In genomic region chr17:59778996-59779395, GRCh38 we compare ENCODE assay signal across 14 cellular contexts.
DNase-seq lines count a peak whose midpoint lies in the region; ATAC-seq and TF ChIP-seq lines count a peak whose summit lies in the region.
"Had no signal": no experiment of that assay in that cellular context is flagged by ENCODE, and none has a peak within 500 bp of the region (broad histone marks: within the 10 kb centered on the region; RNA-seq: fewer than 3 reads in every experiment).

No MANE protein-coding gene starts in this region.

- no peak for TF ChIP-seq EP300 in stomach (IDR thresholded peaks at IDR 0.05)

- peaks cover 30 to 50% of the 10 kb centered on the region in 2 donors for H3K36me3 Mint-ChIP-seq in activated naive CD4-positive, alpha-beta T cell treated with anti-CD3 and anti-CD28 coated beads, Interleukin-2, amount 50 U/mL, for 72 hours
- H3K36me3 Mint-ChIP-seq in WTC11 (peaks cover 19% of the 10 kb centered on the region), memory B cell (peaks cover 26% of the 10 kb centered on the region)

- intact Hi-C loops in stomach (cut with DNase I; ENCODE audit: low total_unique reads): no loop called here

- H3K27ac Mint-ChIP-seq in activated naive CD4-positive, alpha-beta T cell treated with anti-CD3 and anti-CD28 coated beads, Interleukin-2, amount 50 U/mL, for 72 hours: peak overlapping the region; percentile 92 to 97
- H3K27ac Mint-ChIP-seq in WTC11 (peak overlapping the region; percentile 53), memory B cell (peak overlapping the region; percentile 73)

- CTCF ChIA-PET in WTC11 (lab: Charles Lee): interaction anchor here (0.6 to 1.5 kb wide), 2 partner anchors 25 to 28 kb away, joined by 3 read pairs; no protein-coding TSS in a partner anchor

- no peak overlapping the region for H3K4me3 Mint-ChIP-seq in WTC11
- H3K4me3 Mint-ChIP-seq in memory B cell: no peak overlapping the region
- H3K4me3 Mint-ChIP-seq: central memory CD8-positive, alpha-beta T cell had no signal

- H3K27ac ChIP-seq in stomach: peak overlapping the region in 3 of 5 donors; percentile 2 to 39 (median 16)
- H3K27ac ChIP-seq: gastrocnemius medialis, prostate gland, testis had no signal

- no peak overlapping the region for H3K4me3 ChIP-seq in stomach
- H3K4me3 ChIP-seq in BE2C (ENCODE audit: low read depth, low read length): no peak overlapping the region
- H3K4me3 ChIP-seq: gastrocnemius medialis, prostate gland, testis had no signal

- peak; percentile 16 to 39 for ATAC-seq in activated naive CD4-positive, alpha-beta T cell treated with anti-CD3 and anti-CD28 coated beads, Interleukin-2, amount 50 U/mL, for 72 hours
- ATAC-seq in WTC11 (no peak), memory B cell (ENCODE audit: low read depth) (no peak)
- ATAC-seq: gastrocnemius medialis, SK-N-SH treated with all-trans-retinoic acid at 6 μM for 48 hours had no signal

- TF ChIP-seq CTCF in WTC11 (IDR thresholded peaks at IDR 0.05) (no peak), stomach (IDR thresholded peaks at IDR 0.05) (no peak), BE2C (IDR thresholded peaks at IDR 0.05; ENCODE audit: low read depth, low read length) (no peak)

- peaks cover 5% of the 10 kb centered on the region in 2 donors for H3K9me3 Mint-ChIP-seq in activated naive CD4-positive, alpha-beta T cell treated with anti-CD3 and anti-CD28 coated beads, Interleukin-2, amount 50 U/mL, for 72 hours
- H3K9me3 Mint-ChIP-seq in WTC11: no peaks in the 10 kb centered on the region; the same call in 1 of the 2 replicates
- peaks cover 4% of the 10 kb centered on the region for H3K9me3 Mint-ChIP-seq in memory B cell
- H3K9me3 Mint-ChIP-seq: central memory CD8-positive, alpha-beta T cell had no signal

- H3K9me3 ChIP-seq in stomach (no peaks in the 10 kb centered on the region), BE2C (no peaks in the 10 kb centered on the region)
- H3K9me3 ChIP-seq: gastrocnemius medialis, prostate gland, testis had no signal

- no peak for DNase-seq in activated naive CD4-positive, alpha-beta T cell treated with anti-CD3 and anti-CD28 coated beads, Interleukin-2, amount 50 U/mL, for 72 hours (ENCODE audit: low spot score in 2 of 2)
- DNase-seq in activated naive CD4-positive, alpha-beta T cell treated with Interleukin-2 at 50 U/mL for 16 hours: no peak
- DNase-seq in WTC11 (ENCODE audit: low spot score): no peak
- no peak for DNase-seq in memory B cell (ENCODE audit: low spot score in 2 of 2)
- DNase-seq in stomach: no peak
- no peak for DNase-seq in NCI-H2196 (lab: John Stamatoyannopoulos, UW; ENCODE audit: unreplicated experiment)
- DNase-seq in glomerular visceral epithelial cell (ENCODE audit: extremely low spot score): no peak
- DNase-seq in BE2C: no peak
- DNase-seq: gastrocnemius medialis, KBM-7, testis had no signal

- POLR2A ChIA-PET in WTC11 (lab: Charles Lee): interaction anchor here (0.6 kb wide), 1 partner anchor 14 kb away, joined by 3 read pairs; no protein-coding TSS in a partner anchor

- TF ChIP-seq POLR2A in stomach (IDR thresholded peaks at IDR 0.05): no peak

- no peaks in the 10 kb centered on the region for H3K27me3 ChIP-seq in stomach
- H3K27me3 ChIP-seq in BE2C: no peaks in the 10 kb centered on the region
- H3K27me3 ChIP-seq: gastrocnemius medialis, testis had no signal

- H3K4me1 ChIP-seq in stomach: peaks cover 7 to 23% (median 13%) of the 10 kb centered on the region in 4 donors
- H3K4me1 ChIP-seq in BE2C: peaks cover 3% of the 10 kb centered on the region
- H3K4me1 ChIP-seq: gastrocnemius medialis, prostate gland had no signal

- WGBS in stomach, 5 donors: 81 to 96% (median 92%) methylated on average over 4 of the region's 4 CpGs

- H3K4me1 Mint-ChIP-seq in WTC11 (peaks cover 15% of the 10 kb centered on the region), memory B cell (peaks cover 11% of the 10 kb centered on the region)

- H3K27me3 Mint-ChIP-seq in WTC11 (ENCODE audit: low read depth) (no peaks in the 10 kb centered on the region), memory B cell (no peaks in the 10 kb centered on the region)
- H3K27me3 Mint-ChIP-seq: central memory CD8-positive, alpha-beta T cell had no signal

- H3K36me3 ChIP-seq in stomach (peaks cover 0 to 48% (median 40%) of the 10 kb centered on the region in 4 donors), BE2C (peaks cover 16% of the 10 kb centered on the region)
- H3K36me3 ChIP-seq: prostate gland had no signal

TF ChIP-seq in WTC11, 78 proteins besides CTCF, POLR2A, EP300 and RAD21 (continues in another document):
- TF ChIP-seq ERG (CRISPR knock-in tag; IDR thresholded peaks at IDR 0.05) (no peak), SOX15 (CRISPR knock-in tag; IDR thresholded peaks at IDR 0.05) (no peak), ATF2 (CRISPR knock-in tag; IDR thresholded peaks at IDR 0.05; ENCODE audit: borderline replicate concordance, low read depth) (no peak), ZNF425 (CRISPR knock-in tag; conservative IDR thresholded peaks at IDR 0.05) (no peak), STAT6 (CRISPR knock-in tag; conservative IDR thresholded peaks at IDR 0.05; ENCODE audit: low read depth) (no peak), USF2 (CRISPR knock-in tag; IDR thresholded peaks at IDR 0.05) (no peak), NR3C1 (CRISPR knock-in tag; conservative IDR thresholded peaks at IDR 0.05; ENCODE audit: low read depth) (no peak)

Comparison
In these comparisons a context has a peak if more than half of its experiments do, and no peak if none do; other contexts are left out.
1. ATAC-seq: peak in activated naive CD4-positive, alpha-beta T cell treated with anti-CD3 and anti-CD28 coated beads, Interleukin-2, amount 50 U/mL, for 72 hours (2 of 2); none in WTC11 (single experiment) and memory B cell (single experiment).
2. Peak in every context shown above with its lines, with median percentiles within 50 percentile points of each other: H3K27ac Mint-ChIP-seq.